ENCODE assay signal across 13 cellular contexts in genomic region chr12:19894803-19895202, GRCh38.
A peak's percentile ranks its signal among the peaks of the same experiment; 100 is the strongest.
DNase-seq lines count a peak whose midpoint lies in the region; ATAC-seq and TF ChIP-seq lines count a peak whose summit lies in the region.
"Had no signal": no experiment of that assay in that cellular context is flagged by ENCODE, and none has a peak within 500 bp of the region (broad histone marks: within the 10 kb centered on the region; RNA-seq: fewer than 3 reads in every experiment).

No MANE protein-coding gene starts in this region.

- no peak for DNase-seq in right atrium auricular region (ENCODE audit: low spot score)
- no peak for DNase-seq in cardiac septum (ENCODE audit: low spot score)
- peak; percentile 29 for DNase-seq in RPMI7951 (ENCODE audit: low read depth)
- DNase-seq in stimulated activated naive CD8-positive, alpha-beta T cell treated with anti-CD3 and anti-CD28 coated beads, Interleukin-15, amount 100 ng/mL, for 72 hours, result peak; percentile 14 to 38
- no peak for DNase-seq in GDM1 (lab: John Stamatoyannopoulos, UW)
- DNase-seq in GOT3 (lab: John Stamatoyannopoulos, UW), result no peak
- no peak for DNase-seq in activated naive CD4-positive, alpha-beta T cell treated with Interleukin-2 at 50 U/mL for 16 hours
- DNase-seq: CD4-positive, alpha-beta T cell; effector memory CD8-positive, alpha-beta T cell; islet precursor cell; retina had no signal

- H3K4me1 Mint-ChIP-seq in stimulated activated naive CD8-positive, alpha-beta T cell treated with anti-CD3 and anti-CD28 coated beads, Interleukin-15, amount 100 ng/mL, for 72 hours, result peaks cover 23% of the 10 kb centered on the region

- H3K9me3 Mint-ChIP-seq in stimulated activated naive CD8-positive, alpha-beta T cell treated with anti-CD3 and anti-CD28 coated beads, Interleukin-15, amount 100 ng/mL, for 72 hours, result no peaks in the 10 kb centered on the region
- H3K9me3 Mint-ChIP-seq: CD4-positive, alpha-beta T cell; effector memory CD8-positive, alpha-beta T cell had no signal

- no peak overlapping the region for H3K4me3 ChIP-seq in right atrium auricular region
- H3K4me3 ChIP-seq: K562 had no signal

- ATAC-seq in HG02884 (IDR thresholded peaks at IDR 0.05; ENCODE audit: unreplicated experiment), result peak; percentile 71
- ATAC-seq in stimulated activated naive CD8-positive, alpha-beta T cell treated with anti-CD3 and anti-CD28 coated beads, Interleukin-15, amount 100 ng/mL, for 72 hours, result peak; percentile 90
- ATAC-seq: effector memory CD8-positive, alpha-beta T cell; K562 had no signal

- no peak for TF ChIP-seq CTCF in right atrium auricular region (IDR thresholded peaks at IDR 0.05)

- peak overlapping the region; percentile 16 to 75 for H3K27ac ChIP-seq in right atrium auricular region

- H3K4me1 ChIP-seq in right atrium auricular region, result peaks cover 0 to 29% of the 10 kb centered on the region in 2 donors

- H3K27ac Mint-ChIP-seq in stimulated activated naive CD8-positive, alpha-beta T cell treated with anti-CD3 and anti-CD28 coated beads, Interleukin-15, amount 100 ng/mL, for 72 hours, result peak overlapping the region; percentile 99 to 100
- H3K27ac Mint-ChIP-seq: CD4-positive, alpha-beta T cell; effector memory CD8-positive, alpha-beta T cell had no signal

- intact Hi-C loops in cardiac septum (cut with DNase I), result loop anchor here (5.0 kb wide), 1 partner anchor 48 kb away; no protein-coding TSS in a partner anchor

- H3K27me3 ChIP-seq in right atrium auricular region, result no peaks in the 10 kb centered on the region

- peak overlapping the region; percentile 51 to 59 for H3K4me3 Mint-ChIP-seq in stimulated activated naive CD8-positive, alpha-beta T cell treated with anti-CD3 and anti-CD28 coated beads, Interleukin-15, amount 100 ng/mL, for 72 hours
- H3K4me3 Mint-ChIP-seq: CD4-positive, alpha-beta T cell; effector memory CD8-positive, alpha-beta T cell had no signal

- no peaks in the 10 kb centered on the region for H3K27me3 Mint-ChIP-seq in stimulated activated naive CD8-positive, alpha-beta T cell treated with anti-CD3 and anti-CD28 coated beads, Interleukin-15, amount 100 ng/mL, for 72 hours
- H3K27me3 Mint-ChIP-seq: CD4-positive, alpha-beta T cell had no signal

- H3K9me3 ChIP-seq in right atrium auricular region, result no peaks in the 10 kb centered on the region

- H3K36me3 ChIP-seq in right atrium auricular region, result no peaks in the 10 kb centered on the region

Comparison
In these comparisons a context has a peak if more than half of its experiments do, and no peak if none do; other contexts are left out.
1. DNase-seq: peak in RPMI7951 (single experiment) and stimulated activated naive CD8-positive, alpha-beta T cell treated with anti-CD3 and anti-CD28 coated beads, Interleukin-15, amount 100 ng/mL, for 72 hours (2 of 2); none in right atrium auricular region (single experiment), cardiac septum (single experiment), GDM1 (single experiment), GOT3 (single experiment) and activated naive CD4-positive, alpha-beta T cell treated with Interleukin-2 at 50 U/mL for 16 hours (single experiment).